13 cellular contexts compared by ENCODE assay signal in the genomic region with DNA sequence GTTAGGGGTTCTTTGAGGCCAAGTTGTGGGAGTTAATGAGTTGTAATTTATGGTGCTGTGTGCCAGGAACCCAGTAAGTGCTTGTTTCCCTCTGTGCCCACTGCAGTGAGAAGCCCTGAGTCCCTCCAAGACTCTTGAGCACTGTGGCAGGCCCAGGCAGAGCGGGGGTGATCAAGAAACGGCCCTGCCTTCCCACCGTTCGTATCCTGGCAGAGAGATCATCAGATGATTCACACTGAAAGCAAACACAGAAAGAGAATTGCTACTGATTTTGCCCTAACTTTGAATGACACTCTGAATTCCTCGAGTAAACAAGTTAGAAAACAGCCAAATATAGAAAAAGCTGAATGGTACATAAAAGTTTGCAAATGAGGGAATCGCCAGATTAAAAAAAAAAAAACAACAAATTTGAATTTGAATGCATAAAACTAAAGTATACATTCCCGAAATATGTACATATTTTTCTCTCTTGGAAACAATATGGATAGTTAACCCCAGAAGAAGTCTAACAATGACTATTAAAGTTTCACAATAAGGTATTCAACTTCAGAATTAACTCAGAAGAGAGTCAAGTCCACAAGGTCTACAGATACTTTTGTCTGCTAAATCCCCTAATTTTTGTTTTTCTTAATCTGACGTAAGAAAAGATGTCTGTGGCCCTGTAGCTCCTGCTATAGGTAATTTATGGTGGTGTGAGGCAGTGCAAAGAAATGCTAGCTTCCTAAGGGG.
DNase-seq lines count a peak whose midpoint lies in the region; ATAC-seq and TF ChIP-seq lines count a peak whose summit lies in the region.
"Had no signal": no experiment of that assay in that cellular context is flagged by ENCODE, and none has a peak within 500 bp of the region (broad histone marks: within the 10 kb centered on the region; RNA-seq: fewer than 3 reads in every experiment).

No MANE protein-coding gene starts in this region.

- peak; percentile 53 for ATAC-seq in activated CD4-positive, alpha-beta T cell treated with anti-CD3 and anti-CD28 coated beads for 36 hours
- ATAC-seq in GM23338 (no peak), gastroesophageal sphincter (no peak), GM18873 (IDR thresholded peaks at IDR 0.05; ENCODE audit: low FRiP score, unreplicated experiment) (no peak)
- ATAC-seq: left lung, upper lobe of right lung had no signal

- POLR2A ChIA-PET in activated CD4-positive, alpha-beta T cell treated with anti-CD3 and anti-CD28 coated beads for 36 hours (lab: Charles Lee), result no interaction called here

- H3K36me3 Mint-ChIP-seq in activated CD4-positive, alpha-beta T cell treated with anti-CD3 and anti-CD28 coated beads for 36 hours (ENCODE audit: low read depth), result peaks cover 18% of the 10 kb centered on the region
- peaks cover 41% of the 10 kb centered on the region for H3K36me3 Mint-ChIP-seq in GM23338 (ENCODE audit: low read depth)
- H3K36me3 Mint-ChIP-seq in activated naive CD4-positive, alpha-beta T cell treated with anti-CD3 and anti-CD28 coated beads, Interleukin-2, amount 10 ng/mL, durations not matched to agents 7 days and 5 days, result peaks cover 18% of the 10 kb centered on the region

- H3K36me3 ChIP-seq in GM23338 (ENCODE audit: insufficient read depth) (no peaks in the 10 kb centered on the region), gastroesophageal sphincter (peaks cover 0 to 41% of the 10 kb centered on the region in 2 donors)
- H3K36me3 ChIP-seq: upper lobe of right lung had no signal

- H3K27me3 ChIP-seq in GM23338 (ENCODE audit: insufficient read depth) (no peaks in the 10 kb centered on the region), gastroesophageal sphincter (no peaks in the 10 kb centered on the region)
- H3K27me3 ChIP-seq: left lung, upper lobe of right lung had no signal

- WGBS in gastroesophageal sphincter (ENCODE audit: low coverage in 1 of 2), 2 donors, result 86 to 94% methylated on average over 3 to 4 of the region's 8 CpGs

- no peak overlapping the region for H3K4me2 ChIP-seq in GM23338

- H3K4me3 ChIP-seq in GM23338, result no peak overlapping the region
- no peak overlapping the region for H3K4me3 ChIP-seq in gastroesophageal sphincter
- H3K4me3 ChIP-seq: left lung, upper lobe of right lung had no signal

- no peaks in the 10 kb centered on the region; the same call in 1 of the 2 replicates for H4K20me1 ChIP-seq in GM23338 (replicated peaks; ENCODE audit: insufficient read depth)

- no peaks in the 10 kb centered on the region for H3F3A ChIP-seq in GM23338 (replicated peaks; ENCODE audit: low read depth)

- TF ChIP-seq CTCF in GM23338 (conservative IDR thresholded peaks at IDR 0.05; ENCODE audit: low read depth in 2 of 2) (no peak), gastroesophageal sphincter (IDR thresholded peaks at IDR 0.05) (no peak)

- no peak for TF ChIP-seq POLR2A in gastroesophageal sphincter (IDR thresholded peaks at IDR 0.05)

- H2AFZ ChIP-seq in GM23338, result no peak overlapping the region

- peaks cover 6% of the 10 kb centered on the region for H3K9me3 Mint-ChIP-seq in activated CD4-positive, alpha-beta T cell treated with anti-CD3 and anti-CD28 coated beads for 36 hours (ENCODE audit: low read depth)
- H3K9me3 Mint-ChIP-seq in GM23338, result peaks cover 8% of the 10 kb centered on the region
- H3K9me3 Mint-ChIP-seq in activated naive CD4-positive, alpha-beta T cell treated with anti-CD3 and anti-CD28 coated beads, Interleukin-2, amount 10 ng/mL, durations not matched to agents 7 days and 5 days, result peaks cover 6% of the 10 kb centered on the region

- H3K27ac ChIP-seq in GM23338 (ENCODE audit: low read depth) (peak overlapping the region; percentile 85), gastroesophageal sphincter (peak overlapping the region in 3 of 4 donors; percentile 28 to 61 (median 52))
- H3K27ac ChIP-seq: upper lobe of right lung had no signal

- H3K79me2 ChIP-seq in GM23338 (replicated peaks; ENCODE audit: insufficient read depth), result peaks cover 10% of the 10 kb centered on the region

- peak overlapping the region; percentile 74 for H3K27ac Mint-ChIP-seq in activated CD4-positive, alpha-beta T cell treated with anti-CD3 and anti-CD28 coated beads for 36 hours
- peak overlapping the region; percentile 53; the same call in 1 of the 2 replicates for H3K27ac Mint-ChIP-seq in GM23338
- H3K27ac Mint-ChIP-seq in activated naive CD4-positive, alpha-beta T cell treated with anti-CD3 and anti-CD28 coated beads, Interleukin-2, amount 10 ng/mL, durations not matched to agents 7 days and 5 days, result peak overlapping the region; percentile 84

- CTCF ChIA-PET in activated CD4-positive, alpha-beta T cell treated with anti-CD3 and anti-CD28 coated beads for 36 hours (lab: Charles Lee), result interaction anchor here (0.7 kb wide), 2 partner anchors 9 to 12 kb away, joined by 3 read pairs; no protein-coding TSS in a partner anchor
- CTCF ChIA-PET in activated naive CD4-positive, alpha-beta T cell treated with anti-CD3 and anti-CD28 coated beads, Interleukin-2, amount 10 ng/mL, durations not matched to agents 7 days and 5 days (lab: Charles Lee), result interaction anchor here (1.1 to 3.5 kb wide), 6 partner anchors 9 to 100 kb away, joined by 3 to 13 read pairs (median 5); no protein-coding TSS in a partner anchor

- DNase-seq in activated CD4-positive, alpha-beta T cell treated with anti-CD3 and anti-CD28 coated beads for 36 hours, result peak; percentile 51
- no peak for DNase-seq in activated CD4-positive, alpha-beta T cell treated with anti-CD3 and anti-CD28 coated beads for 4 hours
- DNase-seq in GM23338 (ENCODE audit: low spot score) (no peak), NCI-H526 treated with DMSO at 0.1 percent for 48 hours (lab: John Stamatoyannopoulos, UW) (no peak), cerebellar cortex (ENCODE audit: low spot score) (no peak)
- DNase-seq in activated naive CD4-positive, alpha-beta T cell treated with anti-CD3 and anti-CD28 coated beads, Interleukin-2, amount 10 ng/mL, durations not matched to agents 7 days and 5 days, result no peak
- DNase-seq: GF-D8, left lung, T1000, upper lobe of right lung had no signal

- no peak overlapping the region for H3K4me3 Mint-ChIP-seq in activated CD4-positive, alpha-beta T cell treated with anti-CD3 and anti-CD28 coated beads for 36 hours
- H3K4me3 Mint-ChIP-seq in GM23338, result no peak overlapping the region
- H3K4me3 Mint-ChIP-seq in activated naive CD4-positive, alpha-beta T cell treated with anti-CD3 and anti-CD28 coated beads, Interleukin-2, amount 10 ng/mL, durations not matched to agents 7 days and 5 days, result no peak overlapping the region
- H3K4me3 Mint-ChIP-seq: neural crest cell had no signal

- no peaks in the 10 kb centered on the region for H3K9me2 ChIP-seq in GM23338 (ENCODE audit: insufficient read depth)

- H3K4me1 ChIP-seq in GM23338 (ENCODE audit: insufficient read depth) (peaks cover 25% of the 10 kb centered on the region), gastroesophageal sphincter (peaks cover 8 to 47% (median 18%) of the 10 kb centered on the region in 3 donors)

- no peak for TF ChIP-seq EP300 in gastroesophageal sphincter (IDR thresholded peaks at IDR 0.05)

- H3K4me1 Mint-ChIP-seq in activated CD4-positive, alpha-beta T cell treated with anti-CD3 and anti-CD28 coated beads for 36 hours, result peaks cover 30% of the 10 kb centered on the region
- peaks cover 22% of the 10 kb centered on the region for H3K4me1 Mint-ChIP-seq in GM23338
- H3K4me1 Mint-ChIP-seq in activated naive CD4-positive, alpha-beta T cell treated with anti-CD3 and anti-CD28 coated beads, Interleukin-2, amount 10 ng/mL, durations not matched to agents 7 days and 5 days, result peaks cover 33% of the 10 kb centered on the region

- no peaks in the 10 kb centered on the region for H3K9me3 ChIP-seq in gastroesophageal sphincter
- H3K9me3 ChIP-seq: left lung, upper lobe of right lung had no signal

- no peaks in the 10 kb centered on the region for H3K27me3 Mint-ChIP-seq in activated CD4-positive, alpha-beta T cell treated with anti-CD3 and anti-CD28 coated beads for 36 hours
- peaks cover 4% of the 10 kb centered on the region for H3K27me3 Mint-ChIP-seq in GM23338 (ENCODE audit: insufficient read depth, low read depth, poor library complexity)
- peaks cover 4% of the 10 kb centered on the region for H3K27me3 Mint-ChIP-seq in activated naive CD4-positive, alpha-beta T cell treated with anti-CD3 and anti-CD28 coated beads, Interleukin-2, amount 10 ng/mL, durations not matched to agents 7 days and 5 days

- intact Hi-C loops in activated CD4-positive, alpha-beta T cell treated with anti-CD3 and anti-CD28 coated beads for 36 hours (cut with DNase I, micrococcal nuclease), result loop anchor here in 1 of 2 experiments (1.0 to 2.0 kb wide), 2 partner anchors 37 to 71 kb away; a partner anchor contains a TSS

TF ChIP-seq in GM23338, 12 proteins besides CTCF, POLR2A, EP300 and RAD21 (continues in another document):
- TF ChIP-seq ZNF331 (CRISPR knock-in tag; IDR thresholded peaks at IDR 0.05; ENCODE audit: low read depth), result no peak
- TF ChIP-seq ZNF114 (CRISPR knock-in tag; IDR thresholded peaks at IDR 0.05), result no peak
- TF ChIP-seq, protein P1, sequence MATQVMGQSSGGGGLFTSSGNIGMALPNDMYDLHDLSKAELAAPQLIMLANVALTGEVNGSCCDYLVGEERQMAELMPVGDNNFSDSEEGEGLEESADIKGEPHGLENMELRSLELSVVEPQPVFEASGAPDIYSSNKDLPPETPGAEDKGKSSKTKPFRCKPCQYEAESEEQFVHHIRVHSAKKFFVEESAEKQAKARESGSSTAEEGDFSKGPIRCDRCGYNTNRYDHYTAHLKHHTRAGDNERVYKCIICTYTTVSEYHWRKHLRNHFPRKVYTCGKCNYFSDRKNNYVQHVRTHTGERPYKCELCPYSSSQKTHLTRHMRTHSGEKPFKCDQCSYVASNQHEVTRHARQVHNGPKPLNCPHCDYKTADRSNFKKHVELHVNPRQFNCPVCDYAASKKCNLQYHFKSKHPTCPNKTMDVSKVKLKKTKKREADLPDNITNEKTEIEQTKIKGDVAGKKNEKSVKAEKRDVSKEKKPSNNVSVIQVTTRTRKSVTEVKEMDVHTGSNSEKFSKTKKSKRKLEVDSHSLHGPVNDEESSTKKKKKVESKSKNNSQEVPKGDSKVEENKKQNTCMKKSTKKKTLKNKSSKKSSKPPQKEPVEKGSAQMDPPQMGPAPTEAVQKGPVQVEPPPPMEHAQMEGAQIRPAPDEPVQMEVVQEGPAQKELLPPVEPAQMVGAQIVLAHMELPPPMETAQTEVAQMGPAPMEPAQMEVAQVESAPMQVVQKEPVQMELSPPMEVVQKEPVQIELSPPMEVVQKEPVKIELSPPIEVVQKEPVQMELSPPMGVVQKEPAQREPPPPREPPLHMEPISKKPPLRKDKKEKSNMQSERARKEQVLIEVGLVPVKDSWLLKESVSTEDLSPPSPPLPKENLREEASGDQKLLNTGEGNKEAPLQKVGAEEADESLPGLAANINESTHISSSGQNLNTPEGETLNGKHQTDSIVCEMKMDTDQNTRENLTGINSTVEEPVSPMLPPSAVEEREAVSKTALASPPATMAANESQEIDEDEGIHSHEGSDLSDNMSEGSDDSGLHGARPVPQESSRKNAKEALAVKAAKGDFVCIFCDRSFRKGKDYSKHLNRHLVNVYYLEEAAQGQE (IDR thresholded peaks at IDR 0.05; ENCODE audit: unreplicated experiment), result no peak
- no peak for TF ChIP-seq JUNB (IDR thresholded peaks at IDR 0.05; ENCODE audit: unreplicated experiment)
- TF ChIP-seq STAT1 (IDR thresholded peaks at IDR 0.05; ENCODE audit: unreplicated experiment), result no peak
- TF ChIP-seq CREB1 (CRISPR knock-in tag; IDR thresholded peaks at IDR 0.05; ENCODE audit: low read depth), result no peak
